1 cellular context compared by ENCODE assay signal in the genomic region with DNA sequence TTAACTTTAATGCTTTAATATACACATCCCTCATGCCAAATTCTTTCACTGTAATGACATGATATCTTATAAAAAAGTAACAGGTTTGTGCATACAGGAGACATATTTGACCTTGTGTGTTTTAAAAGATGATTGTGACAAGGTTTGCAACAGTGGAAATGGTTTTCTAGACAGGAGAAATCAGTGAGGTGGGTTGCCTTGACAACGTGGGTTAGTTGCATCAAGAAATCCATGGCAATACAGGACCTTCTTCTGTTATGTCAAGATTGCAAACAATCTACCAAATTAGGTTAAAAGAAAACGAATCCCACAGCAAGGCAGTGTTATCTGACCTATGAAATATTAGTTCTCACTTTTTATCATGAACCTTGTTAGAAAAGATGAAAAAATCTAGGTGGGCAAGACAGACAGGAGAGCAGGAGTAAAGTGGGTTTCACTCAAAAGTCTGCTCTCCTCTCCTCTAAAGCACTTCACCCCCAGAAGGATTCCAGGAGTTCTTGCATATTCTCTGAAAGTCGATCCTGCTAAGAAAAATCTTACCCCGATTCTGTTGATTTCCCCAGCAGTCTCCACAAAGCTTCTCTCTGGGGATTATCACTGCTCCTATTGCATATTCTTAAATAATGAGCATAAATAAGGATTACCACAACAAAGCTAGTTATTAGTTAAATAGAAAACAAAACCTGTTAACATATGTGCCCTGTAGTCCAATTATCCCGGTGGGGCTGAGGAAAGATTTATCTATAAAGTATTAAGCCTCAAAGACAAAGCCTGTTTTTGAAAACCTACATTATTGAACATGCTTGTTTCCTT.
TF ChIP-seq lines count a peak whose summit lies in the region.

No MANE protein-coding gene starts in this region.

TF ChIP-seq in HepG2, 621 proteins besides CTCF, POLR2A, EP300 and RAD21:
- TF ChIP-seq, protein P1, sequence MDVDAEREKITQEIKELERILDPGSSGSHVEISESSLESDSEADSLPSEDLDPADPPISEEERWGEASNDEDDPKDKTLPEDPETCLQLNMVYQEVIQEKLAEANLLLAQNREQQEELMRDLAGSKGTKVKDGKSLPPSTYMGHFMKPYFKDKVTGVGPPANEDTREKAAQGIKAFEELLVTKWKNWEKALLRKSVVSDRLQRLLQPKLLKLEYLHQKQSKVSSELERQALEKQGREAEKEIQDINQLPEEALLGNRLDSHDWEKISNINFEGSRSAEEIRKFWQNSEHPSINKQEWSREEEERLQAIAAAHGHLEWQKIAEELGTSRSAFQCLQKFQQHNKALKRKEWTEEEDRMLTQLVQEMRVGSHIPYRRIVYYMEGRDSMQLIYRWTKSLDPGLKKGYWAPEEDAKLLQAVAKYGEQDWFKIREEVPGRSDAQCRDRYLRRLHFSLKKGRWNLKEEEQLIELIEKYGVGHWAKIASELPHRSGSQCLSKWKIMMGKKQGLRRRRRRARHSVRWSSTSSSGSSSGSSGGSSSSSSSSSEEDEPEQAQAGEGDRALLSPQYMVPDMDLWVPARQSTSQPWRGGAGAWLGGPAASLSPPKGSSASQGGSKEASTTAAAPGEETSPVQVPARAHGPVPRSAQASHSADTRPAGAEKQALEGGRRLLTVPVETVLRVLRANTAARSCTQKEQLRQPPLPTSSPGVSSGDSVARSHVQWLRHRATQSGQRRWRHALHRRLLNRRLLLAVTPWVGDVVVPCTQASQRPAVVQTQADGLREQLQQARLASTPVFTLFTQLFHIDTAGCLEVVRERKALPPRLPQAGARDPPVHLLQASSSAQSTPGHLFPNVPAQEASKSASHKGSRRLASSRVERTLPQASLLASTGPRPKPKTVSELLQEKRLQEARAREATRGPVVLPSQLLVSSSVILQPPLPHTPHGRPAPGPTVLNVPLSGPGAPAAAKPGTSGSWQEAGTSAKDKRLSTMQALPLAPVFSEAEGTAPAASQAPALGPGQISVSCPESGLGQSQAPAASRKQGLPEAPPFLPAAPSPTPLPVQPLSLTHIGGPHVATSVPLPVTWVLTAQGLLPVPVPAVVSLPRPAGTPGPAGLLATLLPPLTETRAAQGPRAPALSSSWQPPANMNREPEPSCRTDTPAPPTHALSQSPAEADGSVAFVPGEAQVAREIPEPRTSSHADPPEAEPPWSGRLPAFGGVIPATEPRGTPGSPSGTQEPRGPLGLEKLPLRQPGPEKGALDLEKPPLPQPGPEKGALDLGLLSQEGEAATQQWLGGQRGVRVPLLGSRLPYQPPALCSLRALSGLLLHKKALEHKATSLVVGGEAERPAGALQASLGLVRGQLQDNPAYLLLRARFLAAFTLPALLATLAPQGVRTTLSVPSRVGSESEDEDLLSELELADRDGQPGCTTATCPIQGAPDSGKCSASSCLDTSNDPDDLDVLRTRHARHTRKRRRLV (CRISPR knock-in tag; IDR thresholded peaks at IDR 0.05) = no peak
- TF ChIP-seq ZNF337 (CRISPR knock-in tag; IDR thresholded peaks at IDR 0.05; ENCODE audit: borderline replicate concordance, low read depth) (no peak), ZNF230 (CRISPR knock-in tag; IDR thresholded peaks at IDR 0.05) (no peak), PPARG (CRISPR knock-in tag; conservative IDR thresholded peaks at IDR 0.05) (no peak), ZNF33B (CRISPR knock-in tag; IDR thresholded peaks at IDR 0.05) (no peak), POLR2AphosphoS5 (IDR thresholded peaks at IDR 0.05; ENCODE audit: low read depth, low read length) (no peak), SOX13 (IDR thresholded peaks at IDR 0.05) (no peak), SOX13 (CRISPR knock-in tag; conservative IDR thresholded peaks at IDR 0.05 in 1 of 2, IDR thresholded peaks at IDR 0.05 in 1 of 2) (no peak), KLF12 (CRISPR knock-in tag; IDR thresholded peaks at IDR 0.05; ENCODE audit: borderline replicate concordance) (no peak), TARDBP (CRISPR knock-in tag; IDR thresholded peaks at IDR 0.05) (no peak), MAF1 (CRISPR knock-in tag; IDR thresholded peaks at IDR 0.05; ENCODE audit: borderline replicate concordance) (no peak), SPEN (CRISPR knock-in tag; IDR thresholded peaks at IDR 0.05; ENCODE audit: low read depth) (no peak), ZSCAN22 (CRISPR knock-in tag; IDR thresholded peaks at IDR 0.05) (no peak), ZNF282 (IDR thresholded peaks at IDR 0.05; ENCODE audit: partially characterized antibody) (no peak)
- TF ChIP-seq, protein P2, sequence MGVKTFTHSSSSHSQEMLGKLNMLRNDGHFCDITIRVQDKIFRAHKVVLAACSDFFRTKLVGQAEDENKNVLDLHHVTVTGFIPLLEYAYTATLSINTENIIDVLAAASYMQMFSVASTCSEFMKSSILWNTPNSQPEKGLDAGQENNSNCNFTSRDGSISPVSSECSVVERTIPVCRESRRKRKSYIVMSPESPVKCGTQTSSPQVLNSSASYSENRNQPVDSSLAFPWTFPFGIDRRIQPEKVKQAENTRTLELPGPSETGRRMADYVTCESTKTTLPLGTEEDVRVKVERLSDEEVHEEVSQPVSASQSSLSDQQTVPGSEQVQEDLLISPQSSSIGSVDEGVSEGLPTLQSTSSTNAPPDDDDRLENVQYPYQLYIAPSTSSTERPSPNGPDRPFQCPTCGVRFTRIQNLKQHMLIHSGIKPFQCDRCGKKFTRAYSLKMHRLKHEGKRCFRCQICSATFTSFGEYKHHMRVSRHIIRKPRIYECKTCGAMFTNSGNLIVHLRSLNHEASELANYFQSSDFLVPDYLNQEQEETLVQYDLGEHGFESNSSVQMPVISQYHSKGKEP (CRISPR knock-in tag; IDR thresholded peaks at IDR 0.05) = no peak
- TF ChIP-seq, protein P3, sequence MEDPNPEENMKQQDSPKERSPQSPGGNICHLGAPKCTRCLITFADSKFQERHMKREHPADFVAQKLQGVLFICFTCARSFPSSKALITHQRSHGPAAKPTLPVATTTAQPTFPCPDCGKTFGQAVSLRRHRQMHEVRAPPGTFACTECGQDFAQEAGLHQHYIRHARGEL (CRISPR knock-in tag; IDR thresholded peaks at IDR 0.05) = no peak
- TF ChIP-seq, protein P4, sequence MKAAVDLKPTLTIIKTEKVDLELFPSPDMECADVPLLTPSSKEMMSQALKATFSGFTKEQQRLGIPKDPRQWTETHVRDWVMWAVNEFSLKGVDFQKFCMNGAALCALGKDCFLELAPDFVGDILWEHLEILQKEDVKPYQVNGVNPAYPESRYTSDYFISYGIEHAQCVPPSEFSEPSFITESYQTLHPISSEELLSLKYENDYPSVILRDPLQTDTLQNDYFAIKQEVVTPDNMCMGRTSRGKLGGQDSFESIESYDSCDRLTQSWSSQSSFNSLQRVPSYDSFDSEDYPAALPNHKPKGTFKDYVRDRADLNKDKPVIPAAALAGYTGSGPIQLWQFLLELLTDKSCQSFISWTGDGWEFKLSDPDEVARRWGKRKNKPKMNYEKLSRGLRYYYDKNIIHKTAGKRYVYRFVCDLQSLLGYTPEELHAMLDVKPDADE (CRISPR knock-in tag; IDR thresholded peaks at IDR 0.05) = no peak
- TF ChIP-seq, protein P5, sequence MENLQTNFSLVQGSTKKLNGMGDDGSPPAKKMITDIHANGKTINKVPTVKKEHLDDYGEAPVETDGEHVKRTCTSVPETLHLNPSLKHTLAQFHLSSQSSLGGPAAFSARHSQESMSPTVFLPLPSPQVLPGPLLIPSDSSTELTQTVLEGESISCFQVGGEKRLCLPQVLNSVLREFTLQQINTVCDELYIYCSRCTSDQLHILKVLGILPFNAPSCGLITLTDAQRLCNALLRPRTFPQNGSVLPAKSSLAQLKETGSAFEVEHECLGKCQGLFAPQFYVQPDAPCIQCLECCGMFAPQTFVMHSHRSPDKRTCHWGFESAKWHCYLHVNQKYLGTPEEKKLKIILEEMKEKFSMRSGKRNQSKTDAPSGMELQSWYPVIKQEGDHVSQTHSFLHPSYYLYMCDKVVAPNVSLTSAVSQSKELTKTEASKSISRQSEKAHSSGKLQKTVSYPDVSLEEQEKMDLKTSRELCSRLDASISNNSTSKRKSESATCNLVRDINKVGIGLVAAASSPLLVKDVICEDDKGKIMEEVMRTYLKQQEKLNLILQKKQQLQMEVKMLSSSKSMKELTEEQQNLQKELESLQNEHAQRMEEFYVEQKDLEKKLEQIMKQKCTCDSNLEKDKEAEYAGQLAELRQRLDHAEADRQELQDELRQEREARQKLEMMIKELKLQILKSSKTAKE (CRISPR knock-in tag; IDR thresholded peaks at IDR 0.05; ENCODE audit: borderline replicate concordance) = no peak
- TF ChIP-seq, protein P6, sequence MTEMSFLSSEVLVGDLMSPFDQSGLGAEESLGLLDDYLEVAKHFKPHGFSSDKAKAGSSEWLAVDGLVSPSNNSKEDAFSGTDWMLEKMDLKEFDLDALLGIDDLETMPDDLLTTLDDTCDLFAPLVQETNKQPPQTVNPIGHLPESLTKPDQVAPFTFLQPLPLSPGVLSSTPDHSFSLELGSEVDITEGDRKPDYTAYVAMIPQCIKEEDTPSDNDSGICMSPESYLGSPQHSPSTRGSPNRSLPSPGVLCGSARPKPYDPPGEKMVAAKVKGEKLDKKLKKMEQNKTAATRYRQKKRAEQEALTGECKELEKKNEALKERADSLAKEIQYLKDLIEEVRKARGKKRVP (CRISPR knock-in tag; IDR thresholded peaks at IDR 0.05) = no peak
- TF ChIP-seq, protein P7, sequence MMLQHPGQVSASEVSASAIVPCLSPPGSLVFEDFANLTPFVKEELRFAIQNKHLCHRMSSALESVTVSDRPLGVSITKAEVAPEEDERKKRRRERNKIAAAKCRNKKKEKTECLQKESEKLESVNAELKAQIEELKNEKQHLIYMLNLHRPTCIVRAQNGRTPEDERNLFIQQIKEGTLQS (CRISPR knock-in tag; IDR thresholded peaks at IDR 0.05) = no peak
